Comparison of ENCODE assay signal across 13 cellular contexts in genomic region chr4:113921089-113921842, GRCh38. TPM values are rescaled to one million over a fixed set of nuclear protein-coding genes. Genes with fewer than 3 reads are reported as not detected.
DNase-seq lines count a peak whose midpoint lies in the region; ATAC-seq and TF ChIP-seq lines count a peak whose summit lies in the region.
"Had no signal": no experiment of that assay in that cellular context is flagged by ENCODE, and none has a peak within 500 bp of the region (broad histone marks: within the 10 kb centered on the region; RNA-seq: fewer than 3 reads in every experiment).

No MANE protein-coding gene starts in this region.

- peak overlapping the region; percentile 0; the same call in 1 of the 2 replicates for H3K4me2 ChIP-seq in IMR-90 (ENCODE audit: low read depth, low read length)
- H3K4me2 ChIP-seq in osteoblast (ENCODE audit: insufficient read depth, low read length), result peak overlapping the region; percentile 9

- peaks cover 75% of the 10 kb centered on the region for H3K79me2 ChIP-seq in osteoblast (ENCODE audit: insufficient read depth, low read length)

- peaks cover 11% of the 10 kb centered on the region for H3K9me1 ChIP-seq in IMR-90 (ENCODE audit: insufficient read depth, low read length)

- peak; percentile 44 for DNase-seq in G401 (ENCODE audit: low spot score)
- DNase-seq in IMR-90, result peak; percentile 67
- DNase-seq in epithelial cell of proximal tubule (ENCODE audit: low read depth), result peak; percentile 67
- DNase-seq in osteoblast (ENCODE audit: insufficient read length, low spot score, missing footprints), result no peak
- no peak for DNase-seq in NCI-H526 treated with DMSO at 0.1 percent for 48 hours (lab: John Stamatoyannopoulos, UW)
- DNase-seq in NCI-H1436 (lab: John Stamatoyannopoulos, UW), result no peak
- DNase-seq in GF-D8 (lab: John Stamatoyannopoulos, UW), result no peak
- DNase-seq in CD4-positive, alpha-beta T cell, result no peak
- DNase-seq: DMS79; dorsolateral prefrontal cortex; NCI-H1105; psoas muscle; stimulated activated CD4-positive, alpha-beta T cell treated with anti-CD3 and anti-CD28 coated beads, Interleukin-2, amount 100 ng/mL, for 24 hours had no signal

- no peak overlapping the region for H3K23ac ChIP-seq in IMR-90 (ENCODE audit: low read depth, low read length)

- no peak overlapping the region for H2BK20ac ChIP-seq in IMR-90 (ENCODE audit: low read depth, low read length)

- no peak overlapping the region for H3K4ac ChIP-seq in IMR-90 (ENCODE audit: low read depth, low read length)

- no peak for TF ChIP-seq CTCF in IMR-90 (conservative IDR thresholded peaks at IDR 0.05; ENCODE audit: low read depth, low read length)
- no peak for TF ChIP-seq CTCF in epithelial cell of proximal tubule (conservative IDR thresholded peaks at IDR 0.05; ENCODE audit: low read depth, low read length)
- TF ChIP-seq CTCF in osteoblast (IDR thresholded peaks at IDR 0.05; ENCODE audit: extremely low read depth, low read depth, low read length), result no peak
- TF ChIP-seq CTCF in CD4-positive, alpha-beta T cell (IDR thresholded peaks at IDR 0.05), result no peak

- peak overlapping the region; percentile 34 for H2BK5ac ChIP-seq in IMR-90 (ENCODE audit: low read depth, low read length, poor library complexity, severe bottlenecking)

- no peak overlapping the region for H2AK5ac ChIP-seq in IMR-90 (ENCODE audit: low read depth, low read length)

- no CpG with 5 or more reads among the region's 3 CpGs for WGBS in IMR-90 (ENCODE audit: extremely low coverage in 2 of 2, insufficient read length in 1 of 2), 2 experiments

- H2AK9ac ChIP-seq in IMR-90 (replicated peaks; ENCODE audit: low read depth, low read length, poor library complexity), result no peak overlapping the region

- TF ChIP-seq POLR2A in IMR-90 (IDR thresholded peaks at IDR 0.05; ENCODE audit: low read depth, low read length), result no peak

- no peaks in the 10 kb centered on the region for H3K36me3 Mint-ChIP-seq in CD4-positive, alpha-beta T cell (ENCODE audit: low read depth)

- no peak for TF ChIP-seq RAD21 in IMR-90 (IDR thresholded peaks at IDR 0.05; ENCODE audit: low read length)

- intact Hi-C loops in IMR-90 (cut with micrococcal nuclease), result no loop called here
- intact Hi-C loops in CD4-positive, alpha-beta T cell (cut with DNase I, micrococcal nuclease), result no loop called here

- in situ Hi-C loops in G401 (cut with HindIII; ENCODE audit: low sequenced_read_pairs), result no loop called here
- in situ Hi-C loops in IMR-90 (cut with MboI; ENCODE audit: low sequenced_read_pairs), result no loop called here

- no peak overlapping the region for H4K91ac ChIP-seq in IMR-90 (ENCODE audit: insufficient read depth, low read depth, low read length)

- H3K27me3 Mint-ChIP-seq in CD4-positive, alpha-beta T cell, result no peaks in the 10 kb centered on the region

- ATAC-seq in IMR-90 (ENCODE audit: low read depth), result peak; percentile 82
- no peak for ATAC-seq in CD4-positive, alpha-beta T cell (ENCODE audit: poor library complexity)
- ATAC-seq: psoas muscle had no signal

- peaks cover 26% of the 10 kb centered on the region for H4K20me1 ChIP-seq in IMR-90 (ENCODE audit: insufficient read depth, low read length)
- no peaks in the 10 kb centered on the region for H4K20me1 ChIP-seq in osteoblast (ENCODE audit: insufficient read depth, low read length)

- H3K79me1 ChIP-seq in IMR-90 (ENCODE audit: low read depth in 1 of 2, low read length in 2 of 2), result peaks cover 37 to 68% of the 10 kb centered on the region in 2 experiments

- H3K4me3 ChIP-seq in IMR-90 (ENCODE audit: insufficient read depth, low read depth, low read length), result no peak overlapping the region
- peak overlapping the region; percentile 22 for H3K4me3 ChIP-seq in epithelial cell of proximal tubule (ENCODE audit: low read depth, low read length)
- H3K4me3 ChIP-seq in osteoblast (ENCODE audit: insufficient read depth, low read length), result no peak overlapping the region
- H3K4me3 ChIP-seq: dorsolateral prefrontal cortex, psoas muscle had no signal

- H3K9ac ChIP-seq in IMR-90 (ENCODE audit: low read depth, low read length), result no peak overlapping the region

- no peak overlapping the region for H3K56ac ChIP-seq in IMR-90 (ENCODE audit: extremely low read depth, insufficient read depth, low read length)

- H3K9me3 Mint-ChIP-seq in CD4-positive, alpha-beta T cell, result no peaks in the 10 kb centered on the region

- H2AFZ ChIP-seq in IMR-90 (replicated peaks; ENCODE audit: low read length, poor library complexity), result no peak overlapping the region
- no peak overlapping the region for H2AFZ ChIP-seq in osteoblast (ENCODE audit: low read length)

- no peak overlapping the region for H2BK120ac ChIP-seq in IMR-90 (ENCODE audit: low read depth, low read length)

- H3K18ac ChIP-seq in IMR-90 (ENCODE audit: low read depth, low read length), result no peak overlapping the region

- no peak overlapping the region for H3K4me3 Mint-ChIP-seq in CD4-positive, alpha-beta T cell

- no TSS peak for BruUV-seq in IMR-90 (replicated peaks; lab: Mats Ljungman, UMichigan)

- CTCF ChIA-PET in IMR-90 (lab: Yijun Ruan, JAX), result interaction anchor here (0.7 kb wide), 1 partner anchor 24 kb away, joined by 3 read pairs; no protein-coding TSS in a partner anchor
- CTCF ChIA-PET in CD4-positive, alpha-beta T cell (lab: Charles Lee), result interaction anchor here (1.7 kb wide), 1 partner anchor 9 kb away, joined by 6 read pairs; no protein-coding TSS in a partner anchor

- no peaks in the 10 kb centered on the region for H3K4me1 Mint-ChIP-seq in CD4-positive, alpha-beta T cell (ENCODE audit: low read depth)

- no peaks in the 10 kb centered on the region for H3K27me3 ChIP-seq in IMR-90 (ENCODE audit: control insufficient read depth, insufficient read depth, low read length)
- H3K27me3 ChIP-seq in osteoblast (ENCODE audit: insufficient read depth, low read length), result no peaks in the 10 kb centered on the region
- no peaks in the 10 kb centered on the region for H3K27me3 ChIP-seq in CD4-positive, alpha-beta T cell (ENCODE audit: control insufficient read depth, insufficient read depth, low read length)
- H3K27me3 ChIP-seq: dorsolateral prefrontal cortex had no signal

- H3K9me3 ChIP-seq in IMR-90 (ENCODE audit: control insufficient read depth, insufficient read depth, low read length), result no peaks in the 10 kb centered on the region
- no peaks in the 10 kb centered on the region for H3K9me3 ChIP-seq in osteoblast (ENCODE audit: low read depth, low read length)
- H3K9me3 ChIP-seq in CD4-positive, alpha-beta T cell (ENCODE audit: control insufficient read depth, low read length), result no peaks in the 10 kb centered on the region
- H3K9me3 ChIP-seq: psoas muscle had no signal

- H4K8ac ChIP-seq in IMR-90 (ENCODE audit: low read depth in 2 of 2, low read length in 2 of 2), result no peak overlapping the region; a peak in 1 of 4 replicates

- H3K4me1 ChIP-seq in IMR-90 (ENCODE audit: control insufficient read depth, insufficient read depth, low read length) (peaks cover 11% of the 10 kb centered on the region), osteoblast (ENCODE audit: insufficient read depth, low read length) (peaks cover 25% of the 10 kb centered on the region)
- H3K4me1 ChIP-seq: psoas muscle had no signal

- H3K14ac ChIP-seq in IMR-90 (replicated peaks; ENCODE audit: low read depth, low read length), result no peak overlapping the region

- dilution Hi-C loops in IMR-90 (cut with HindIII; ENCODE audit: low sequenced_read_pairs, unreplicated experiment), result no loop called here

- H2BK15ac ChIP-seq in IMR-90 (ENCODE audit: low read depth, low read length), result no peak overlapping the region

- POLR2A ChIA-PET in IMR-90 (lab: Charles Lee; ENCODE audit: unreplicated experiment), result no interaction called here
- POLR2A ChIA-PET in CD4-positive, alpha-beta T cell (lab: Charles Lee), result no interaction called here

- H4K5ac ChIP-seq in IMR-90 (ENCODE audit: low read depth, low read length), result no peak overlapping the region

- H3K27ac Mint-ChIP-seq in CD4-positive, alpha-beta T cell, result no peak overlapping the region

- peaks cover 3% of the 10 kb centered on the region for H3K36me3 ChIP-seq in IMR-90 (ENCODE audit: control insufficient read depth, insufficient read depth, low read length)
- H3K36me3 ChIP-seq in osteoblast (ENCODE audit: insufficient read depth, low read length), result peaks cover 5% of the 10 kb centered on the region

- H3K27ac ChIP-seq in IMR-90 (ENCODE audit: insufficient read depth, low read length) (no peak overlapping the region), osteoblast (ENCODE audit: low read depth, low read length) (peak overlapping the region; percentile 32)
- H3K27ac ChIP-seq in CD4-positive, alpha-beta T cell (ENCODE audit: low read depth, low read length), result no peak overlapping the region
- H3K27ac ChIP-seq: dorsolateral prefrontal cortex, psoas muscle had no signal

TF ChIP-seq in IMR-90, 13 proteins besides CTCF, POLR2A, EP300 and RAD21:
- TF ChIP-seq MAFK (IDR thresholded peaks at IDR 0.05; ENCODE audit: low read depth, low read length) (peak; percentile 87), BHLHE40 (IDR thresholded peaks at IDR 0.05; ENCODE audit: low read depth, low read length) (no peak), SMC3 (IDR thresholded peaks at IDR 0.05; ENCODE audit: low read depth, low read length) (no peak), MAZ (IDR thresholded peaks at IDR 0.05; ENCODE audit: borderline replicate concordance, low read depth, low read length) (no peak), MXI1 (IDR thresholded peaks at IDR 0.05; ENCODE audit: borderline replicate concordance, low read depth, low read length) (no peak), CEBPB (IDR thresholded peaks at IDR 0.05; ENCODE audit: low read depth, low read length) (no peak)
TF ChIP-seq in IMR-90: peak in this region for 1.

RNA-seq across cellular contexts. Expression of gene ARSJ, which starts 58.2 kb away (rescaled TPM):
- total RNA-seq in G401 (2014; rRNA removed; shearing (Covaris generic)), result not detected in 2 replicates
- 126 and 143 TPM in 2 replicates for total RNA-seq in IMR-90 (2012; rRNA removed)
- polyA plus RNA-seq in IMR-90 (2012; rRNA removed), result 47.7 and 49.0 TPM in 2 replicates
- polyA plus RNA-seq in IMR-90 (2012; cell fraction: cytosol; rRNA removed), result 24.2 and 47.1 TPM in 2 replicates
- 18.5 and 55.6 TPM in 2 replicates for polyA plus RNA-seq in IMR-90 (2012; cell fraction: nucleus; rRNA removed; ENCODE audit: low replicate concordance)
- total RNA-seq in epithelial cell of proximal tubule, result 28.5 and 31.9 TPM in 2 replicates
- total RNA-seq in osteoblast, result 18.6 and 24.6 TPM in 2 replicates
- total RNA-seq in CD4-positive, alpha-beta T cell, result not detected

Comparison
In these comparisons a context has a peak if more than half of its experiments do, and no peak if none do; other contexts are left out.
1. DNase-seq: peak in G401 (single experiment), IMR-90 (single experiment) and epithelial cell of proximal tubule (single experiment); none in osteoblast (single experiment), NCI-H526 treated with DMSO at 0.1 percent for 48 hours (single experiment), NCI-H1436 (single experiment), GF-D8 (single experiment) and CD4-positive, alpha-beta T cell (0 of 10).
2. RNA of gene ARSJ, which starts 58.2 kb away (total RNA-seq): 126 to 143 TPM in IMR-90, 28.5 to 31.9 TPM in epithelial cell of proximal tubule and 18.6 to 24.6 TPM in osteoblast; not detected in CD4-positive, alpha-beta T cell and not detected in G401; every median in the first group is over 10 times any median in the second.